ENCODE assay signal across 14 cellular contexts in genomic region chr1:167060141-167061072, GRCh38. TPM values are rescaled to one million over a fixed set of nuclear protein-coding genes. Genes with fewer than 3 reads are reported as not detected.
DNase-seq lines count a peak whose midpoint lies in the region; TF ChIP-seq lines count a peak whose summit lies in the region.
"Had no signal": no experiment of that assay in that cellular context is flagged by ENCODE, and none has a peak within 500 bp of the region (broad histone marks: within the 10 kb centered on the region; RNA-seq: fewer than 3 reads in every experiment).

No MANE protein-coding gene starts in this region.

- DNase-seq in AG04450 (ENCODE audit: low read depth, low spot score) (no peak), GM23248 (peak; percentile 24), RPMI8226 (peak; percentile 58), fibroblast of villous mesenchyme (ENCODE audit: low read depth) (no peak), T1000 (lab: John Stamatoyannopoulos, UW) (no peak), NCI-H1048 (lab: John Stamatoyannopoulos, UW) (no peak), NK-92 (lab: John Stamatoyannopoulos, UW; ENCODE audit: unreplicated experiment) (no peak)
- no peak for DNase-seq in activated CD4-positive, alpha-beta T cell treated with anti-CD3 and anti-CD28 coated beads, Interleukin-2, amount 50 U/mL, for 4 hours
- DNase-seq: CD8-positive, alpha-beta T cell; gastrocnemius medialis; KBM-7; NCI-H524 treated with DMSO at 0.1 percent for 48 hours had no signal

- TF ChIP-seq CTCF in AG04450 (IDR thresholded peaks at IDR 0.05; ENCODE audit: low read depth, low read length): peak; percentile 11; the same call in 1 of the 2 replicates
- TF ChIP-seq CTCF in fibroblast of villous mesenchyme (IDR thresholded peaks at IDR 0.05; ENCODE audit: insufficient read depth, low read depth, low read length): peak; percentile 38

- POLR2A ChIA-PET in AG04450 (lab: Yijun Ruan, JAX): interaction anchor here (0.7 kb wide), 1 partner anchor 22 kb away, joined by 10 read pairs; no protein-coding TSS in a partner anchor

- in situ Hi-C loops in GM23248 (cut with MboI): loop anchor here (10.0 kb wide), 2 partner anchors 384 to 474 kb away; no protein-coding TSS in a partner anchor

- no peak overlapping the region for H3K4me2 ChIP-seq in GM23248 (ENCODE audit: unreplicated experiment)

- H3K27me3 ChIP-seq in AG04450 (ENCODE audit: control insufficient read depth, insufficient read depth, low read length) (no peaks in the 10 kb centered on the region), GM23248 (replicated peaks; ENCODE audit: insufficient read depth) (no peaks in the 10 kb centered on the region)
- H3K27me3 ChIP-seq: gastrocnemius medialis had no signal

- H3K4me1 ChIP-seq in GM23248 (ENCODE audit: insufficient read depth): no peaks in the 10 kb centered on the region

- no peaks in the 10 kb centered on the region for H3F3A ChIP-seq in GM23248 (ENCODE audit: insufficient read depth)

- H3K27ac ChIP-seq in AG04450 (ENCODE audit: low read depth, low read length) (no peak overlapping the region), GM23248 (no peak overlapping the region)
- H3K27ac ChIP-seq: gastrocnemius medialis had no signal

- H3K9me3 ChIP-seq in AG04450 (ENCODE audit: control insufficient read depth, insufficient read depth, low read length): no peaks in the 10 kb centered on the region
- H3K9me3 ChIP-seq in GM23248 (ENCODE audit: low read depth): no peaks in the 10 kb centered on the region
- H3K9me3 ChIP-seq: gastrocnemius medialis had no signal

- H4K20me1 ChIP-seq in GM23248 (ENCODE audit: insufficient read depth): no peaks in the 10 kb centered on the region

- H3K36me3 ChIP-seq in GM23248 (ENCODE audit: low read depth): no peaks in the 10 kb centered on the region
- H3K36me3 ChIP-seq: gastrocnemius medialis had no signal

- no peak overlapping the region for H2AFZ ChIP-seq in GM23248

- CTCF ChIA-PET in AG04450 (lab: Charles Lee): interaction anchor here (0.6 to 7.6 kb wide), 45 partner anchors 8 to 1133 kb away, joined by 3 to 284 read pairs (median 5); partner anchors contain the start of genes CREG1, POU2F1 and TADA1

- H3K9me2 ChIP-seq in GM23248 (ENCODE audit: insufficient read depth): no peaks in the 10 kb centered on the region

- no peak overlapping the region for H3K9ac ChIP-seq in GM23248

- 71 to 74% methylated on average over 10 of the region's 10 CpGs for WGBS in GM23248 (ENCODE audit: low coverage in 1 of 2, low lambda C conversion rate in 2 of 2, missing lambda C conversion rate in 2 of 2), 2 experiments

- H3K4me3 ChIP-seq in AG04450 (ENCODE audit: low read depth, low read length): no peak overlapping the region
- no peak overlapping the region for H3K4me3 ChIP-seq in GM23248
- no peak overlapping the region for H3K4me3 ChIP-seq in fibroblast of villous mesenchyme (ENCODE audit: low read depth, low read length)
- H3K4me3 ChIP-seq: gastrocnemius medialis had no signal

- H3K79me2 ChIP-seq in GM23248 (ENCODE audit: insufficient read depth): no peaks in the 10 kb centered on the region

RNA-seq across cellular contexts. Expression of gene GPA33, which starts 29.8 kb away (rescaled TPM):
- polyA plus RNA-seq in AG04450 (2011; rRNA removed) (not detected in 2 replicates), GM23248 (2016; fragmentation: Nextera tagmentation; extraction: Ambion mirVana) (not detected in 2 replicates)
- not detected in 2 replicates for polyA minus RNA-seq in AG04450 (2011; rRNA and poly(A)+ RNA removed)
- total RNA-seq in GM23248 (2014; rRNA removed; shearing (Covaris generic)): not detected in 2 replicates
- total RNA-seq in fibroblast of villous mesenchyme: not detected in 2 replicates
- total RNA-seq: urinary bladder had no signal

RNA-seq across cellular contexts. Expression of gene STYXL2, which starts 33.5 kb away (rescaled TPM):
- polyA plus RNA-seq in AG04450 (2011; rRNA removed) (not detected in 2 replicates), GM23248 (2016; fragmentation: Nextera tagmentation; extraction: Ambion mirVana) (not detected in 2 replicates)
- not detected in 2 replicates for polyA minus RNA-seq in AG04450 (2011; rRNA and poly(A)+ RNA removed)
- not detected in 2 replicates for total RNA-seq in GM23248 (2014; rRNA removed; shearing (Covaris generic))
- total RNA-seq in fibroblast of villous mesenchyme: not detected in 2 replicates
- total RNA-seq: CD8-positive, alpha-beta T cell; lower leg skin had no signal
- polyA plus RNA-seq: urinary bladder had no signal

Comparison
In these comparisons a context has a peak if more than half of its experiments do, and no peak if none do; other contexts are left out.
1. DNase-seq: peak in GM23248 (single experiment) and RPMI8226 (single experiment); none in AG04450 (single experiment), fibroblast of villous mesenchyme (single experiment), T1000 (single experiment), activated CD4-positive, alpha-beta T cell treated with anti-CD3 and anti-CD28 coated beads, Interleukin-2, amount 50 U/mL, for 4 hours (0 of 2), NCI-H1048 (single experiment) and NK-92 (single experiment).